ENCODE assay signal across 8 cellular contexts in genomic region chr19:18203863-18204393, GRCh38. TPM values are rescaled to one million over a fixed set of nuclear protein-coding genes. Genes with fewer than 3 reads are reported as not detected.
DNase-seq lines count a peak whose midpoint lies in the region; ATAC-seq and TF ChIP-seq lines count a peak whose summit lies in the region.

A gene with protein sequence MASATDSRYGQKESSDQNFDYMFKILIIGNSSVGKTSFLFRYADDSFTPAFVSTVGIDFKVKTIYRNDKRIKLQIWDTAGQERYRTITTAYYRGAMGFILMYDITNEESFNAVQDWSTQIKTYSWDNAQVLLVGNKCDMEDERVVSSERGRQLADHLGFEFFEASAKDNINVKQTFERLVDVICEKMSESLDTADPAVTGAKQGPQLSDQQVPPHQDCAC (minus strand): TSS chr19:18204042. CDS start chr19:18202740, 1,302 bp downstream.

- H3K4me3 ChIP-seq in CD8-positive, alpha-beta memory T cell (ENCODE audit: low read length) = peak within 1 kb of the TSS; percentile 94
- H3K4me3 ChIP-seq in lower lobe of right lung = peak within 1 kb of the TSS; percentile 81

- peaks cover 17% of the 10 kb centered on the region for H3K4me1 ChIP-seq in CD8-positive, alpha-beta memory T cell (ENCODE audit: insufficient read depth, low read length)
- H3K4me1 ChIP-seq in lower lobe of right lung = peaks cover 25% of the 10 kb centered on the region

- H3K4me3 Mint-ChIP-seq in CD8-positive, alpha-beta memory T cell = peak within 1 kb of the TSS; percentile 93 to 98 (median 96)

- peaks cover 5% of the 10 kb centered on the region for H3K27me3 ChIP-seq in CD8-positive, alpha-beta memory T cell (ENCODE audit: insufficient read depth, low read length, poor library complexity, severe bottlenecking)
- H3K27me3 ChIP-seq in lower lobe of right lung (ENCODE audit: low read depth) = no peaks in the 10 kb centered on the region

- peak; percentile 94 for ATAC-seq in GM19468 (IDR thresholded peaks at IDR 0.05; ENCODE audit: extremely low read depth, unreplicated experiment)
- ATAC-seq in lower lobe of right lung = peak; percentile 96 to 98

- POLR2A ChIA-PET in CD8-positive, alpha-beta memory T cell (lab: Charles Lee) = interaction anchor here (0.6 to 3.4 kb wide), 7 partner anchors 9 to 271 kb away, joined by 3 to 41 read pairs (median 5); partner anchors contain the start of genes CCDC124, JUND and MPV17L2

- H3K27me3 Mint-ChIP-seq in CD8-positive, alpha-beta memory T cell = peaks cover 3 to 6% of the 10 kb centered on the region in 2 donors

- DNase-seq in CD8-positive, alpha-beta memory T cell = peak; percentile 99 to 100 (median 99)
- peak; percentile 97 for DNase-seq in HS-27A (ENCODE audit: low read depth)
- peak; percentile 94 for DNase-seq in NK-92 (lab: John Stamatoyannopoulos, UW; ENCODE audit: unreplicated experiment)
- peak; percentile 99 for DNase-seq in activated CD8-positive, alpha-beta memory T cell treated with anti-CD3 and anti-CD28 coated beads for 24 hours
- peak; percentile 99 for DNase-seq in effector CD4-positive, alpha-beta T cell
- DNase-seq in lower lobe of right lung = peak; percentile 100
- peak; percentile 96 to 98 (median 98) for DNase-seq in stimulated activated CD4-positive, alpha-beta T cell treated with anti-CD3 and anti-CD28 coated beads, TNF-alpha, amount 100 ng/mL, for 1 hour (ENCODE audit: low read depth in 3 of 3, low spot score in 1 of 3)

- peaks cover 16 to 36% (median 22%) of the 10 kb centered on the region in 3 donors for H3K4me1 Mint-ChIP-seq in CD8-positive, alpha-beta memory T cell

- H3K36me3 Mint-ChIP-seq in CD8-positive, alpha-beta memory T cell = peaks cover 0 to 17% (median 2%) of the 10 kb centered on the region in 3 donors

- no peak for TF ChIP-seq CTCF in lower lobe of right lung (IDR thresholded peaks at IDR 0.05)

- peak within 1 kb of the TSS; percentile 78 for H3K27ac ChIP-seq in CD8-positive, alpha-beta memory T cell (ENCODE audit: low read depth, low read length)
- peak within 1 kb of the TSS; percentile 98 for H3K27ac ChIP-seq in lower lobe of right lung

- peaks cover 4% of the 10 kb centered on the region for H3K36me3 ChIP-seq in CD8-positive, alpha-beta memory T cell (ENCODE audit: insufficient read depth, low read length)
- peaks cover 15% of the 10 kb centered on the region for H3K36me3 ChIP-seq in lower lobe of right lung

- peak within 1 kb of the TSS; percentile 81 to 99 (median 97) for H3K27ac Mint-ChIP-seq in CD8-positive, alpha-beta memory T cell

- H3K9me3 ChIP-seq in CD8-positive, alpha-beta memory T cell (ENCODE audit: low read length) = no peaks in the 10 kb centered on the region
- no peaks in the 10 kb centered on the region for H3K9me3 ChIP-seq in lower lobe of right lung

- intact Hi-C loops in lower lobe of right lung (cut with DNase I) = loop anchor here (10.0 kb wide), 1 partner anchor 51 kb away; a partner anchor contains a TSS

- CTCF ChIA-PET in CD8-positive, alpha-beta memory T cell (lab: Charles Lee) = interaction anchor here (0.6 to 10.9 kb wide), 6 partner anchors 11 to 196 kb away, joined by 3 to 116 read pairs (median 9); partner anchors contain the start of genes ARRDC2 and MPV17L2

- no peaks in the 10 kb centered on the region for H3K9me3 Mint-ChIP-seq in CD8-positive, alpha-beta memory T cell

RNA-seq across cellular contexts. Expression of the gene that starts here (rescaled TPM):
- total RNA-seq in CD8-positive, alpha-beta memory T cell = 1 to 10 TPM; 2.9 to 3.8 TPM
- polyA plus RNA-seq in CD8-positive, alpha-beta memory T cell = 0.59 TPM
- total RNA-seq in lower lobe of right lung = 2.7 TPM

Comparison
In these comparisons a context has a peak if more than half of its experiments do, and no peak if none do; other contexts are left out.
1. Peak in every context shown above with its lines: DNase-seq, ATAC-seq, H3K4me3 ChIP-seq and H3K27ac ChIP-seq.